8 cellular contexts compared by ENCODE assay signal in the genomic region with DNA sequence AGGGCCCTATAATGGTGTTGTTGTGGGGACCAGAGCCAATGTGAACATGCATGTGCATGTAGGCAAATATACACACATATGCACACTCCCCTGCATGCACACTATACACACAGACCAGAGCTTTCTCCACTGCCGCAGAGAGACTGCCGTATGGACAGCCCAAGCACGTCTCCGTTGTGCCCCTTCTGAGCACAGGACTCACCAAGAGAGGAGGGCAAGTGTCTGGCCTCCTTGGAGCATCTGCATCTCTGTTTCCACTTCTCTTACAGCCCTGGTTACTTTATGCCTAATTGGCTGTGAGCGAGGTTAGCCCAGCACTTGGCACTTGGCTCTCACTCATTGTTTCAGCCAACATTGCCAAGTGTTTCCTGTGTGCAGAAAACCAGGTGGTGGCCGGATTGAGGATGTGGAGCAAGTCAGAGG. TPM values are rescaled to one million over a fixed set of nuclear protein-coding genes. Genes with fewer than 3 reads are reported as not detected.
DNase-seq lines count a peak whose midpoint lies in the region; ATAC-seq and TF ChIP-seq lines count a peak whose summit lies in the region.

No MANE protein-coding gene starts in this region.

- TF ChIP-seq CTCF in breast epithelium (IDR thresholded peaks at IDR 0.05), result no peak
- TF ChIP-seq CTCF in coronary artery (IDR thresholded peaks at IDR 0.05), result no peak

- H3K4me1 ChIP-seq in CD4-positive, alpha-beta memory T cell (ENCODE audit: insufficient read depth, low read length), result peaks cover 72% of the 10 kb centered on the region
- peaks cover 4 to 16% of the 10 kb centered on the region in 2 donors for H3K4me1 ChIP-seq in breast epithelium

- H3K4me3 ChIP-seq in CD4-positive, alpha-beta memory T cell (ENCODE audit: low read length in 2 of 2), result peak overlapping the region in 1 of 2 donors; percentile 40
- H3K4me3 ChIP-seq in breast epithelium (no peak overlapping the region), coronary artery (no peak overlapping the region)

- H3K27me3 ChIP-seq in CD4-positive, alpha-beta memory T cell (ENCODE audit: insufficient read depth, low read length), result no peaks in the 10 kb centered on the region
- H3K27me3 ChIP-seq in breast epithelium, result no peaks in the 10 kb centered on the region

- H3K36me3 Mint-ChIP-seq in CD4-positive, alpha-beta memory T cell, result peaks cover 0 to 3% of the 10 kb centered on the region in 2 donors

- H3K9me3 Mint-ChIP-seq in CD4-positive, alpha-beta memory T cell, result peaks cover 0 to 5% (median 0%) of the 10 kb centered on the region in 8 donors

- intact Hi-C loops in CD4-positive, alpha-beta memory T cell (cut with micrococcal nuclease), result loop anchor here (1.0 to 5.0 kb wide), 4 partner anchors 13 to 88 kb away; no protein-coding TSS in a partner anchor
- intact Hi-C loops in breast epithelium (cut with DNase I; ENCODE audit: low total_unique reads), result no loop called here

- TF ChIP-seq POLR2A in breast epithelium (IDR thresholded peaks at IDR 0.05), result no peak

- no peak for DNase-seq in CD4-positive, alpha-beta memory T cell
- DNase-seq in breast epithelium (ENCODE audit: low spot score in 2 of 2) (no peak), HK-2 (ENCODE audit: unreplicated experiment) (no peak), cortex of kidney (lab: John Stamatoyannopoulos, UW) (no peak), activated gamma-delta T cell (lab: John Stamatoyannopoulos, UW) (no peak), coronary artery (ENCODE audit: low spot score) (no peak)

- H3K27ac ChIP-seq in CD4-positive, alpha-beta memory T cell (ENCODE audit: low read depth, low read length), result peak overlapping the region; percentile 80
- peak overlapping the region; percentile 74 to 75 for H3K27ac ChIP-seq in breast epithelium
- H3K27ac ChIP-seq in coronary artery, result peak overlapping the region in 1 of 2 donors; percentile 73

- CTCF ChIA-PET in CD4-positive, alpha-beta memory T cell (lab: Charles Lee; ENCODE audit: partially characterized antibody), result interaction anchor here (0.9 to 3.7 kb wide), 10 partner anchors 10 to 43 kb away, joined by 3 to 17 read pairs (median 7); partner anchors contain the start of gene IL3

- peak overlapping the region; percentile 88 to 99 (median 94) for H3K27ac Mint-ChIP-seq in CD4-positive, alpha-beta memory T cell

- H3K9me3 ChIP-seq in CD4-positive, alpha-beta memory T cell (ENCODE audit: control insufficient read depth in 1 of 2, low read length in 2 of 2), result no peaks in the 10 kb centered on the region
- no peaks in the 10 kb centered on the region for H3K9me3 ChIP-seq in breast epithelium

- H3K27me3 Mint-ChIP-seq in CD4-positive, alpha-beta memory T cell, result no peaks in the 10 kb centered on the region

- peaks cover 59 to 86% (median 73%) of the 10 kb centered on the region in 4 donors for H3K4me1 Mint-ChIP-seq in CD4-positive, alpha-beta memory T cell

- POLR2A ChIA-PET in CD4-positive, alpha-beta memory T cell (lab: Charles Lee; ENCODE audit: partially characterized antibody), result interaction anchor here (1.0 to 5.6 kb wide), 9 partner anchors 10 to 48 kb away, joined by 4 to 27 read pairs (median 11); partner anchors contain the start of gene CSF2

- peak; percentile 19 for ATAC-seq in GM19397 (IDR thresholded peaks at IDR 0.05; ENCODE audit: unreplicated experiment)
- ATAC-seq in HG03442 (IDR thresholded peaks at IDR 0.05; ENCODE audit: unreplicated experiment), result peak; percentile 10

- H3K36me3 ChIP-seq in CD4-positive, alpha-beta memory T cell (ENCODE audit: insufficient read depth, low read length), result no peaks in the 10 kb centered on the region
- no peaks in the 10 kb centered on the region for H3K36me3 ChIP-seq in breast epithelium

- peak overlapping the region in 7 of 8 donors; percentile 56 to 74 (median 70) for H3K4me3 Mint-ChIP-seq in CD4-positive, alpha-beta memory T cell

RNA-seq across cellular contexts. Expression of gene CSF2, which starts 30.4 kb away (rescaled TPM):
- total RNA-seq in CD4-positive, alpha-beta memory T cell, result not detected
- polyA plus RNA-seq in CD4-positive, alpha-beta memory T cell, result under 1 TPM in 1 of 2 donors, not detected in 1; 0.77 TPM
- not detected for total RNA-seq in breast epithelium

RNA-seq across cellular contexts. Expression of gene IL3, which starts 43.5 kb away (rescaled TPM):
- not detected for total RNA-seq in CD4-positive, alpha-beta memory T cell
- polyA plus RNA-seq in CD4-positive, alpha-beta memory T cell, result not detected
- total RNA-seq in breast epithelium, result not detected
